In genomic region chr20:50347568-50347981, GRCh38 we compare ENCODE assay signal across 1 cellular context.
TF ChIP-seq lines count a peak whose summit lies in the region.

No MANE protein-coding gene starts in this region.

TF ChIP-seq in HepG2, 621 proteins besides CTCF, POLR2A, EP300 and RAD21 (continued from another document):
- TF ChIP-seq, protein P1, sequence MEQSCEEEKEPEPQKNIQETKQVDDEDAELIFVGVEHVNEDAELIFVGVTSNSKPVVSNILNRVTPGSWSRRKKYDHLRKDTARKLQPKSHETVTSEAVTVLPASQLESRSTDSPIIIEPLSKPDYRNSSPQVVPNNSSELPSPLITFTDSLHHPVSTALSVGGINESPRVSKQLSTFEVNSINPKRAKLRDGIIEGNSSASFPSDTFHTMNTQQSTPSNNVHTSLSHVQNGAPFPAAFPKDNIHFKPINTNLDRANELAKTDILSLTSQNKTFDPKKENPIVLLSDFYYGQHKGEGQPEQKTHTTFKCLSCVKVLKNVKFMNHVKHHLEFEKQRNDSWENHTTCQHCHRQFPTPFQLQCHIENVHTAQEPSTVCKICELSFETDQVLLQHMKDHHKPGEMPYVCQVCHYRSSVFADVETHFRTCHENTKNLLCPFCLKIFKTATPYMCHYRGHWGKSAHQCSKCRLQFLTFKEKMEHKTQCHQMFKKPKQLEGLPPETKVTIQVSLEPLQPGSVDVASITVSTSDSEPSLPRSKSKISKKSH (CRISPR knock-in tag; IDR thresholded peaks at IDR 0.05; ENCODE audit: borderline replicate concordance), result no peak
- TF ChIP-seq ZNF816 (CRISPR knock-in tag; IDR thresholded peaks at IDR 0.05; ENCODE audit: borderline replicate concordance) (no peak), NCOA2 (CRISPR knock-in tag; IDR thresholded peaks at IDR 0.05) (no peak)
- TF ChIP-seq, protein P2, sequence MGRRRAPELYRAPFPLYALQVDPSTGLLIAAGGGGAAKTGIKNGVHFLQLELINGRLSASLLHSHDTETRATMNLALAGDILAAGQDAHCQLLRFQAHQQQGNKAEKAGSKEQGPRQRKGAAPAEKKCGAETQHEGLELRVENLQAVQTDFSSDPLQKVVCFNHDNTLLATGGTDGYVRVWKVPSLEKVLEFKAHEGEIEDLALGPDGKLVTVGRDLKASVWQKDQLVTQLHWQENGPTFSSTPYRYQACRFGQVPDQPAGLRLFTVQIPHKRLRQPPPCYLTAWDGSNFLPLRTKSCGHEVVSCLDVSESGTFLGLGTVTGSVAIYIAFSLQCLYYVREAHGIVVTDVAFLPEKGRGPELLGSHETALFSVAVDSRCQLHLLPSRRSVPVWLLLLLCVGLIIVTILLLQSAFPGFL (CRISPR knock-in tag; IDR thresholded peaks at IDR 0.05), result no peak
